ENCODE assay signal across 24 cellular contexts in genomic region chr6:167146173-167146572, GRCh38. TPM values are rescaled to one million over a fixed set of nuclear protein-coding genes. Genes with fewer than 3 reads are reported as not detected.
A peak's percentile ranks its signal among the peaks of the same experiment; 100 is the strongest.
DNase-seq lines count a peak whose midpoint lies in the region; ATAC-seq and TF ChIP-seq lines count a peak whose summit lies in the region.
"Had no signal": no experiment of that assay in that cellular context is flagged by ENCODE, and none has a peak within 500 bp of the region (broad histone marks: within the 10 kb centered on the region; RNA-seq: fewer than 3 reads in every experiment).

No MANE protein-coding gene starts in this region.

- H3K36me3 Mint-ChIP-seq in T-helper 1 cell treated with Interleukin-12 subunit alpha and Interleukin-12 subunit beta and Interleukin-4 antibody, amounts not matched to agents 30 μg/mL and 1 μg/mL, for 36 hours (ENCODE audit: low read depth) = no peaks in the 10 kb centered on the region
- H3K36me3 Mint-ChIP-seq in stimulated activated naive B cell treated with anti-CD40 and anti-IgM and Interleukin-4, amounts not matched to agents 10 μg/mL and 1 μg/mL and 100 μg/mL, for 72 hours = peaks cover 0 to 4% of the 10 kb centered on the region in 2 donors
- H3K36me3 Mint-ChIP-seq: brain had no signal

- H3K27ac Mint-ChIP-seq in T-helper 1 cell treated with Interleukin-12 subunit alpha and Interleukin-12 subunit beta and Interleukin-4 antibody, amounts not matched to agents 30 μg/mL and 1 μg/mL, for 36 hours = no peak overlapping the region
- peak overlapping the region; percentile 51 for H3K27ac Mint-ChIP-seq in stimulated activated naive B cell treated with anti-CD40 and anti-IgM and Interleukin-4, amounts not matched to agents 10 μg/mL and 1 μg/mL and 100 μg/mL, for 72 hours
- H3K27ac Mint-ChIP-seq: activated naive CD8-positive, alpha-beta T cell treated with anti-CD3 and anti-CD28 coated beads, Interleukin-2, amount 50 U/mL, for 24 hours had no signal

- H3K9me3 Mint-ChIP-seq in T-helper 1 cell treated with Interleukin-12 subunit alpha and Interleukin-12 subunit beta and Interleukin-4 antibody, amounts not matched to agents 30 μg/mL and 1 μg/mL, for 36 hours = no peaks in the 10 kb centered on the region
- no peaks in the 10 kb centered on the region for H3K9me3 Mint-ChIP-seq in stimulated activated naive B cell treated with anti-CD40 and anti-IgM and Interleukin-4, amounts not matched to agents 10 μg/mL and 1 μg/mL and 100 μg/mL, for 72 hours
- H3K9me3 Mint-ChIP-seq: activated naive CD8-positive, alpha-beta T cell treated with anti-CD3 and anti-CD28 coated beads, Interleukin-2, amount 50 U/mL, for 24 hours had no signal

- H3K27ac ChIP-seq in HUES48 (ENCODE audit: low read depth, low read length) = peak overlapping the region; percentile 80
- H3K27ac ChIP-seq: heart right ventricle, pancreas, sigmoid colon, SJSA1, upper lobe of left lung had no signal

- ATAC-seq in stimulated activated naive B cell treated with anti-CD40 and anti-IgM and Interleukin-4, amounts not matched to agents 10 μg/mL and 1 μg/mL and 100 μg/mL, for 72 hours (replicated peaks) = no peak
- ATAC-seq: activated naive CD8-positive, alpha-beta T cell treated with anti-CD3 and anti-CD28 coated beads, Interleukin-2, amount 50 U/mL, for 24 hours; heart right ventricle; pancreas had no signal

- peaks cover 6% of the 10 kb centered on the region; the same call in 1 of the 2 replicates for H3K9me3 ChIP-seq in HUES48 (ENCODE audit: control insufficient read depth, insufficient read depth, low read length)
- H3K9me3 ChIP-seq: heart right ventricle, pancreas, sigmoid colon, SJSA1, upper lobe of left lung had no signal

- no peak overlapping the region for H3K9ac ChIP-seq in HUES48 (ENCODE audit: low read depth, low read length)

- H3K4me3 Mint-ChIP-seq in T-helper 1 cell treated with Interleukin-12 subunit alpha and Interleukin-12 subunit beta and Interleukin-4 antibody, amounts not matched to agents 30 μg/mL and 1 μg/mL, for 36 hours = peak overlapping the region; percentile 57
- peak overlapping the region; percentile 73 to 79 for H3K4me3 Mint-ChIP-seq in stimulated activated naive B cell treated with anti-CD40 and anti-IgM and Interleukin-4, amounts not matched to agents 10 μg/mL and 1 μg/mL and 100 μg/mL, for 72 hours
- H3K4me3 Mint-ChIP-seq: activated naive CD8-positive, alpha-beta T cell treated with anti-CD3 and anti-CD28 coated beads, Interleukin-2, amount 50 U/mL, for 24 hours had no signal

- H3K4me3 ChIP-seq in HUES48 (ENCODE audit: low read depth, low read length) (no peak overlapping the region), epithelial cell of proximal tubule (ENCODE audit: low read depth, low read length) (peak overlapping the region; percentile 31)
- H3K4me3 ChIP-seq: heart right ventricle, pancreas, sigmoid colon, SJSA1 had no signal

- H3K36me3 ChIP-seq in HUES48 (ENCODE audit: control insufficient read depth, insufficient read depth, low read length) = no peaks in the 10 kb centered on the region
- H3K36me3 ChIP-seq: heart right ventricle, pancreas, sigmoid colon, SJSA1, upper lobe of left lung had no signal

- peaks cover 14% of the 10 kb centered on the region for H3K4me1 Mint-ChIP-seq in T-helper 1 cell treated with Interleukin-12 subunit alpha and Interleukin-12 subunit beta and Interleukin-4 antibody, amounts not matched to agents 30 μg/mL and 1 μg/mL, for 36 hours (ENCODE audit: low read depth)
- H3K4me1 Mint-ChIP-seq in stimulated activated naive B cell treated with anti-CD40 and anti-IgM and Interleukin-4, amounts not matched to agents 10 μg/mL and 1 μg/mL and 100 μg/mL, for 72 hours = peaks cover 13 to 23% of the 10 kb centered on the region in 2 donors

- H3K27me3 Mint-ChIP-seq in T-helper 1 cell treated with Interleukin-12 subunit alpha and Interleukin-12 subunit beta and Interleukin-4 antibody, amounts not matched to agents 30 μg/mL and 1 μg/mL, for 36 hours (ENCODE audit: low read depth) = peaks cover 6% of the 10 kb centered on the region
- H3K27me3 Mint-ChIP-seq in stimulated activated naive B cell treated with anti-CD40 and anti-IgM and Interleukin-4, amounts not matched to agents 10 μg/mL and 1 μg/mL and 100 μg/mL, for 72 hours = no peaks in the 10 kb centered on the region

- no peak for DNase-seq in T-helper 1 cell
- DNase-seq in epithelial cell of proximal tubule (ENCODE audit: low read depth) = no peak
- DNase-seq in stimulated activated naive B cell treated with anti-CD40 and anti-IgM and Interleukin-4, amounts not matched to agents 10 μg/mL and 1 μg/mL and 100 μg/mL, for 72 hours = no peak
- no peak for DNase-seq in NOMO-1 treated with DMSO at 0.1 percent for 48 hours (lab: John Stamatoyannopoulos, UW; ENCODE audit: unreplicated experiment)
- DNase-seq in NCI-H2029 treated with DMSO at 0.1 percent for 48 hours (lab: John Stamatoyannopoulos, UW) = no peak
- no peak for DNase-seq in germinal center (ENCODE audit: low spot score)
- DNase-seq: 8988T; activated CD4-positive, CD25-positive, alpha-beta regulatory T cell; activated naive CD8-positive, alpha-beta T cell treated with anti-CD3 and anti-CD28 coated beads, Interleukin-2, amount 50 U/mL, for 24 hours; GDM1; heart right ventricle; NCI-H1436 treated with DMSO at 0.1 percent for 48 hours; NCI-H2227 treated with DMSO at 0.1 percent for 48 hours; pancreas; sigmoid colon; stimulated activated naive CD4-positive, alpha-beta T cell treated with Interleukin-2 at 50 U/mL for 16 hours; upper lobe of left lung had no signal

- 0 out of 2 replicates have a peak, but pooled peaks cover 6% of the 10 kb centered on the region for H3K27me3 ChIP-seq in HUES48 (ENCODE audit: control insufficient read depth, insufficient read depth, low read length)
- H3K27me3 ChIP-seq: pancreas, sigmoid colon, SJSA1, upper lobe of left lung had no signal

- peaks cover 41% of the 10 kb centered on the region for H3K4me1 ChIP-seq in HUES48 (ENCODE audit: control insufficient read depth, insufficient read depth, low read length)
- H3K4me1 ChIP-seq: pancreas had no signal

- TF ChIP-seq CTCF in epithelial cell of proximal tubule (conservative IDR thresholded peaks at IDR 0.05; ENCODE audit: low read depth, low read length) = no peak

RNA-seq across cellular contexts. Expression of gene GPR31, which starts 11.6 kb away (rescaled TPM):
- total RNA-seq in epithelial cell of proximal tubule = not detected in 2 replicates
- total RNA-seq: activated CD8-positive, alpha-beta memory T cell treated with anti-CD3 and anti-CD28 coated beads for 36 hours; H7; heart right ventricle; lung microvascular endothelial cell; pancreas; sigmoid colon; SJSA1; upper lobe of left lung had no signal

RNA-seq across cellular contexts. Expression of gene CCR6, which starts 23.3 kb away (rescaled TPM):
- not detected in 2 replicates for total RNA-seq in epithelial cell of proximal tubule
- total RNA-seq: H7, lung microvascular endothelial cell, sigmoid colon, SJSA1 had no signal
